8 cellular contexts compared by ENCODE assay signal in the genomic region with DNA sequence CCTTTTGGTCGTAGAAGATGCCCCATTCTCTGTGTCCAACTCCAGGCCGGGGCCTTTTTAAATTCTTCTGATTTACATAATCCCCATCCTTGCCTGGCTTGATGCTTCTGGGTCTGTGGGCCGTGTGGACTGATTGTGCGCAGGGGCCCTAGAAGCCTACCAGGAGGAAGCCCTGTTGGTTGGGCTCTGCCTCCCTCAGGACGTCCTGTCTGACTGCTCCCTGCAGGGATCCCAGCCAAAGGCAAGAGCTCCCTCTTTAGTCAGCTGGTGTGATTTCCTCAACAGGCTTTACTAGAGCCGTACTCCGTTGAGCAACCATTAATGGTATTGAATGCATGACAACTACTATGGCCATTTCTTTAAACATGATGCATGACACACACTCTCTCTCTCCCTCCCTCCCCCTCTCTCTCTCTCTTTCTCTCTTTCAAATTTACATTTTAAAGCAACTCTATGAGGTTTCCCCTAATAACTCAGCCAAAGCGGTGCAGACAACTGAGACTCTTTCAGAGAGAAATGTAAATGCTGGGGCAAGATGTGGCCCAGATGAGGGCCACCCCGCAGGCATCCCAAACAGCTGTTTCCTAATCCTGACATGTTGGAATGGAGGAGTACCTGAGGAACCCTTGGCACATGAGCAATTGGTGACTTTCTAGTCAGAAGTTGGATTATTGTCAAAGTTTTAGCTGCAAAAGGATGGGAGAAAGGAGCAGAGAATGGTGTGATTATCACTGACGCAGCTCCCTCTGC.
DNase-seq lines count a peak whose midpoint lies in the region; ATAC-seq and TF ChIP-seq lines count a peak whose summit lies in the region.

No MANE protein-coding gene starts in this region.

- TF ChIP-seq RAD21 in Ishikawa (IDR thresholded peaks at IDR 0.05; ENCODE audit: low read depth), result peak; percentile 46

- H3K27me3 ChIP-seq in dorsolateral prefrontal cortex (no peaks in the 10 kb centered on the region), lung (ENCODE audit: control insufficient read depth, insufficient read depth) (no peaks in the 10 kb centered on the region)

- DNase-seq in DMS114 treated with DMSO at 0.1 percent for 48 hours (lab: John Stamatoyannopoulos, UW; ENCODE audit: unreplicated experiment) (peak; percentile 33), dorsolateral prefrontal cortex (peak in 2 of 10 donors; percentile 13 to 30), lung (ENCODE audit: low spot score) (peak; percentile 41), NCI-H187 (lab: John Stamatoyannopoulos, UW) (no peak)

- H3K4me1 ChIP-seq in lung (ENCODE audit: control insufficient read depth in 2 of 2, insufficient read depth in 2 of 2, low read length in 2 of 2), result no peaks in the 10 kb centered on the region

- peak in 36 of 56 donors; percentile 6 to 60 (median 26) for TF ChIP-seq CTCF in dorsolateral prefrontal cortex (IDR thresholded peaks at IDR 0.05 in 54 of 56, conservative IDR thresholded peaks at IDR 0.05 in 2 of 56; ENCODE audit: low read depth in 1 of 56, partially characterized antibody in 56 of 56)
- peak; percentile 30 for TF ChIP-seq CTCF in lung (IDR thresholded peaks at IDR 0.05; ENCODE audit: control extremely low read depth, extremely low read depth)

- H3K4me3 ChIP-seq in dorsolateral prefrontal cortex (no peak overlapping the region), lung (no peak overlapping the region)

- 52 to 63% methylated on average over 10 of the region's 10 CpGs for WGBS in lung, 2 donors

- H3K9me3 ChIP-seq in lung (ENCODE audit: control insufficient read depth in 2 of 2, insufficient read depth in 1 of 2, low read length in 1 of 2), result no peaks in the 10 kb centered on the region

- H3K27ac ChIP-seq in dorsolateral prefrontal cortex (no peak overlapping the region), lung (ENCODE audit: low read depth in 1 of 2, low read length in 1 of 2) (no peak overlapping the region)

- no peak for TF ChIP-seq EP300 in Ishikawa (IDR thresholded peaks at IDR 0.05; ENCODE audit: borderline replicate concordance)

- intact Hi-C loops in dorsolateral prefrontal cortex (cut with DNase I), result no loop called here

- ATAC-seq in lung (ENCODE audit: insufficient read depth, low FRiP score), result no peak
- ATAC-seq in HG02852 (IDR thresholded peaks at IDR 0.05; ENCODE audit: unreplicated experiment), result no peak
- no peak for ATAC-seq in HG03354 (IDR thresholded peaks at IDR 0.05; ENCODE audit: poor library complexity, severe bottlenecking, unreplicated experiment)
- ATAC-seq in GM18520 (IDR thresholded peaks at IDR 0.05; ENCODE audit: unreplicated experiment), result no peak

- no peaks in the 10 kb centered on the region for H3K36me3 ChIP-seq in lung (ENCODE audit: control insufficient read depth in 2 of 2, insufficient read depth in 2 of 2, low read length in 2 of 2)

TF ChIP-seq in Ishikawa, 13 proteins besides CTCF, POLR2A, EP300 and RAD21:
- TF ChIP-seq CEBPB (IDR thresholded peaks at IDR 0.05) (no peak), TAF1 (IDR thresholded peaks at IDR 0.05; ENCODE audit: low read depth) (no peak), TEAD4 (IDR thresholded peaks at IDR 0.05) (no peak), CREB1 (IDR thresholded peaks at IDR 0.05; ENCODE audit: low read depth) (no peak), TCF12 (IDR thresholded peaks at IDR 0.05; ENCODE audit: low read depth) (no peak), USF1 (IDR thresholded peaks at IDR 0.05) (no peak), NFIC (IDR thresholded peaks at IDR 0.05) (no peak), YY1 (IDR thresholded peaks at IDR 0.05; ENCODE audit: low read depth) (no peak), ZBTB7A (IDR thresholded peaks at IDR 0.05; ENCODE audit: low read depth) (no peak), EGR1 (IDR thresholded peaks at IDR 0.05) (no peak), FOXM1 (IDR thresholded peaks at IDR 0.05; ENCODE audit: borderline replicate concordance, low read depth) (no peak)
- TF ChIP-seq, protein P1, sequence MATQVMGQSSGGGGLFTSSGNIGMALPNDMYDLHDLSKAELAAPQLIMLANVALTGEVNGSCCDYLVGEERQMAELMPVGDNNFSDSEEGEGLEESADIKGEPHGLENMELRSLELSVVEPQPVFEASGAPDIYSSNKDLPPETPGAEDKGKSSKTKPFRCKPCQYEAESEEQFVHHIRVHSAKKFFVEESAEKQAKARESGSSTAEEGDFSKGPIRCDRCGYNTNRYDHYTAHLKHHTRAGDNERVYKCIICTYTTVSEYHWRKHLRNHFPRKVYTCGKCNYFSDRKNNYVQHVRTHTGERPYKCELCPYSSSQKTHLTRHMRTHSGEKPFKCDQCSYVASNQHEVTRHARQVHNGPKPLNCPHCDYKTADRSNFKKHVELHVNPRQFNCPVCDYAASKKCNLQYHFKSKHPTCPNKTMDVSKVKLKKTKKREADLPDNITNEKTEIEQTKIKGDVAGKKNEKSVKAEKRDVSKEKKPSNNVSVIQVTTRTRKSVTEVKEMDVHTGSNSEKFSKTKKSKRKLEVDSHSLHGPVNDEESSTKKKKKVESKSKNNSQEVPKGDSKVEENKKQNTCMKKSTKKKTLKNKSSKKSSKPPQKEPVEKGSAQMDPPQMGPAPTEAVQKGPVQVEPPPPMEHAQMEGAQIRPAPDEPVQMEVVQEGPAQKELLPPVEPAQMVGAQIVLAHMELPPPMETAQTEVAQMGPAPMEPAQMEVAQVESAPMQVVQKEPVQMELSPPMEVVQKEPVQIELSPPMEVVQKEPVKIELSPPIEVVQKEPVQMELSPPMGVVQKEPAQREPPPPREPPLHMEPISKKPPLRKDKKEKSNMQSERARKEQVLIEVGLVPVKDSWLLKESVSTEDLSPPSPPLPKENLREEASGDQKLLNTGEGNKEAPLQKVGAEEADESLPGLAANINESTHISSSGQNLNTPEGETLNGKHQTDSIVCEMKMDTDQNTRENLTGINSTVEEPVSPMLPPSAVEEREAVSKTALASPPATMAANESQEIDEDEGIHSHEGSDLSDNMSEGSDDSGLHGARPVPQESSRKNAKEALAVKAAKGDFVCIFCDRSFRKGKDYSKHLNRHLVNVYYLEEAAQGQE (IDR thresholded peaks at IDR 0.05; ENCODE audit: low read depth), result no peak
- TF ChIP-seq, protein P2, sequence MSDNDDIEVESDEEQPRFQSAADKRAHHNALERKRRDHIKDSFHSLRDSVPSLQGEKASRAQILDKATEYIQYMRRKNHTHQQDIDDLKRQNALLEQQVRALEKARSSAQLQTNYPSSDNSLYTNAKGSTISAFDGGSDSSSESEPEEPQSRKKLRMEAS (IDR thresholded peaks at IDR 0.05), result no peak

Comparison
In these comparisons a context has a peak if more than half of its experiments do, and no peak if none do; other contexts are left out.
1. DNase-seq: peak in DMS114 treated with DMSO at 0.1 percent for 48 hours (single experiment) and lung (single experiment); none in NCI-H187 (0 of 2).